37 cellular contexts compared by ENCODE assay signal in the genomic region with DNA sequence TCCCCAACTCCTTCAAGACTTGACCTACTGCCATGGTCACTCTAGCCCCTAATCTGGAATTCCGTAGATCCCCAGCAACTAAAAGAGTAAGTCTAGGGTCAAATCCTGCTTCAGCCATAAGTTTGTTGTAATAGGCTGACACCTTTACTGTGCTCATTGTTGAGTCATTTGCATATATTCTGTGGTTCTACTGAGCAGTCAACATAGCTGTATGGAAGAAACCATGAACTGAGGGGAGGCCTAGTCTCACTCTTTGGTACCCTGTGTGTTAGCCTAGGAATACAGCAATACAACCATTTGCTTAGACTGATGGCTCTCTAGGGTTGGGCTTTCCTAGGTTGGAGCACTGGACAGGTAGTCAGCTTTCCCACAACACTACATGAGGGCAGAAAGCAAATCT. TPM values are rescaled to one million over a fixed set of nuclear protein-coding genes. Genes with fewer than 3 reads are reported as not detected.
"Had no signal": no experiment of that assay in that cellular context is flagged by ENCODE, and none has a peak within 500 bp of the region (broad histone marks: within the 10 kb centered on the region; RNA-seq: fewer than 3 reads in every experiment).

No MANE protein-coding gene starts in this region.

- H3K4me1 Mint-ChIP-seq: activated B cell treated with CpG ODN at 0.5 μM for 24 hours; activated naive CD8-positive, alpha-beta T cell treated with anti-CD3 and anti-CD28 coated beads, Interleukin-2, amount 10 ng/mL, durations not matched to agents 7 days and 5 days; activated T-helper 17 cell treated with anti-CD3 and anti-CD28 coated beads, Interleukin-2, amount 50 U/mL, for 72 hours had no signal

- H3K27ac Mint-ChIP-seq: activated B cell treated with CpG ODN at 0.5 μM for 24 hours; activated CD4-positive, alpha-beta memory T cell treated with anti-CD3 and anti-CD28 coated beads for 36 hours; activated naive CD4-positive, alpha-beta T cell treated with anti-CD3 and anti-CD28 coated beads for 36 hours; activated naive CD4-positive, alpha-beta T cell treated with anti-CD3 and anti-CD28 coated beads, Interleukin-2, amount 50 U/mL, for 72 hours; activated naive CD8-positive, alpha-beta T cell treated with anti-CD3 and anti-CD28 coated beads, Interleukin-2, amount 10 ng/mL, durations not matched to agents 7 days and 5 days; activated T-cell treated with anti-CD3 and anti-CD28 coated beads, Interleukin-2, amount 50 U/mL, for 72 hours; activated T-helper 1 cell treated with anti-CD3 and anti-CD28 coated beads, Interleukin-12 subunit alpha, Interleukin-12 subunit beta, Interleukin-2, Interleukin-4 antibody, amounts not matched to agents 30 ng/mL and 10 ng/mL and 1 ng/mL, durations not matched to agents 14 hours and 24 hours and 36 hours; activated T-helper 17 cell treated with anti-CD3 and anti-CD28 coated beads, Interleukin-2, amount 50 U/mL, for 72 hours; T-helper 1 cell treated with Interleukin-12 subunit alpha and Interleukin-12 subunit beta and Interleukin-4 antibody, amounts not matched to agents 30 μg/mL and 1 μg/mL, for 36 hours; T-helper 2 cell treated with Interferon-gamma antibody and Interleukin-4, amounts not matched to agents 5 μg/mL and 100 μg/mL, for 36 hours had no signal

- DNase-seq: activated B cell treated with CpG ODN at 0.5 μM for 24 hours; activated CD4-positive, alpha-beta memory T cell treated with anti-CD3 and anti-CD28 coated beads for 36 hours; activated CD4-positive, alpha-beta T cell treated with anti-CD3 and anti-CD28 coated beads for 48 hours; activated CD4-positive, alpha-beta T cell treated with anti-CD3 and anti-CD28 coated beads, Interleukin-2, amount 50 U/mL, for 1 hour; activated CD4-positive, alpha-beta T cell treated with anti-CD3 and anti-CD28 coated beads, Interleukin-2, amount 50 U/mL, for 4 hours; activated CD4-positive, CD25-positive, alpha-beta regulatory T cell treated with anti-CD3 and anti-CD28 coated beads, Interleukin-2, amount 50 U/mL, for 72 hours; activated CD8-positive, alpha-beta memory T cell treated with anti-CD3 and anti-CD28 coated beads, Interleukin-2, amount 50 U/mL, for 4 hours; activated effector memory CD4-positive, alpha-beta T cell treated with anti-CD3 and anti-CD28 coated beads, Interleukin-2, amount 50 U/mL, for 16 hours; activated gamma-delta T cell treated with Interleukin-2 at 50 U/mL for 16 hours; activated naive CD4-positive, alpha-beta T cell; activated naive CD4-positive, alpha-beta T cell treated with anti-CD3 and anti-CD28 coated beads for 36 hours; activated naive CD4-positive, alpha-beta T cell treated with anti-CD3 and anti-CD28 coated beads, Interleukin-2, amount 50 U/mL, for 16 hours; activated naive CD8-positive, alpha-beta T cell treated with anti-CD3 and anti-CD28 coated beads, Interleukin-2, amount 10 ng/mL, durations not matched to agents 7 days and 5 days; activated T-cell treated with anti-CD3 and anti-CD28 coated beads for 4 hours; activated T-cell treated with anti-CD3 and anti-CD28 coated beads, Interleukin-2, amount 50 U/mL, for 1 hour; activated T-cell treated with anti-CD3 and anti-CD28 coated beads, Interleukin-2, amount 50 U/mL, for 4 hours; activated T-cell treated with anti-CD3 and anti-CD28 coated beads, Interleukin-2, amount 50 U/mL, for 72 hours; adrenal gland; amniotic stem cell; aorta; body of pancreas; brain microvascular endothelial cell; central memory CD4-positive, alpha-beta T cell; SW 1271; T-helper 1 cell; T-helper 2 cell; T-helper 9 cell had no signal

- H3K27me3 Mint-ChIP-seq: activated naive CD8-positive, alpha-beta T cell treated with anti-CD3 and anti-CD28 coated beads, Interleukin-2, amount 10 ng/mL, durations not matched to agents 7 days and 5 days had no signal

- ATAC-seq: activated naive CD4-positive, alpha-beta T cell treated with anti-CD3 and anti-CD28 coated beads, Interleukin-2, amount 50 U/mL, for 72 hours; activated T-cell treated with anti-CD3 and anti-CD28 coated beads, Interleukin-2, amount 50 U/mL, for 4 hours; activated T-cell treated with anti-CD3 and anti-CD28 coated beads, Interleukin-2, amount 50 U/mL, for 72 hours; activated T-helper 17 cell treated with anti-CD3 and anti-CD28 coated beads, Interleukin-2, amount 50 U/mL, for 72 hours; body of pancreas had no signal

- H3K4me3 Mint-ChIP-seq: activated B cell treated with CpG ODN at 0.5 μM for 24 hours; activated CD4-positive, alpha-beta memory T cell treated with anti-CD3 and anti-CD28 coated beads for 36 hours; activated naive CD4-positive, alpha-beta T cell treated with anti-CD3 and anti-CD28 coated beads for 36 hours; activated naive CD8-positive, alpha-beta T cell treated with anti-CD3 and anti-CD28 coated beads, Interleukin-2, amount 10 ng/mL, durations not matched to agents 7 days and 5 days; activated T-cell treated with anti-CD3 and anti-CD28 coated beads, Interleukin-2, amount 50 U/mL, for 4 hours; activated T-cell treated with anti-CD3 and anti-CD28 coated beads, Interleukin-2, amount 50 U/mL, for 72 hours; activated T-helper 1 cell treated with anti-CD3 and anti-CD28 coated beads, Interleukin-12 subunit alpha, Interleukin-12 subunit beta, Interleukin-2, Interleukin-4 antibody, amounts not matched to agents 30 ng/mL and 10 ng/mL and 1 ng/mL, durations not matched to agents 14 hours and 24 hours and 36 hours; activated T-helper 17 cell treated with anti-CD3 and anti-CD28 coated beads, Interleukin-2, amount 50 U/mL, for 72 hours; T-helper 1 cell treated with Interleukin-12 subunit alpha and Interleukin-12 subunit beta and Interleukin-4 antibody, amounts not matched to agents 30 μg/mL and 1 μg/mL, for 36 hours; T-helper 2 cell treated with Interferon-gamma antibody and Interleukin-4, amounts not matched to agents 5 μg/mL and 100 μg/mL, for 36 hours had no signal

RNA-seq across cellular contexts. Expression of gene C1orf141, which starts 57.2 kb away (rescaled TPM):
- total RNA-seq: activated B cell treated with CpG ODN at 0.5 μM for 24 hours; activated CD8-positive, alpha-beta memory T cell treated with anti-CD3 and anti-CD28 coated beads for 36 hours; activated naive CD8-positive, alpha-beta T cell treated with anti-CD3 and anti-CD28 coated beads, Interleukin-2, amount 10 ng/mL, durations not matched to agents 7 days and 5 days; activated T-helper 1 cell treated with anti-CD3 and anti-CD28 coated beads, Interleukin-12 subunit alpha, Interleukin-12 subunit beta, Interleukin-2, Interleukin-4 antibody, amounts not matched to agents 30 ng/mL and 10 ng/mL and 1 ng/mL, durations not matched to agents 14 hours and 24 hours and 36 hours; adrenal gland; aorta; astrocyte; body of pancreas; breast epithelium; cardiac septum; cerebellum had no signal
